In genomic region chr2:66242099-66242498, GRCh38 we compare ENCODE assay signal across 24 cellular contexts.
"Had no signal": no experiment of that assay in that cellular context is flagged by ENCODE, and none has a peak within 500 bp of the region (broad histone marks: within the 10 kb centered on the region; RNA-seq: fewer than 3 reads in every experiment).

No MANE protein-coding gene starts in this region.

- H3K4me1 Mint-ChIP-seq: IgD-negative memory B cell, T-cell had no signal

- H3K4me3 ChIP-seq: MG63, SJSA1 had no signal

- H3K27ac ChIP-seq: SJSA1 had no signal

- H3K27me3 Mint-ChIP-seq: T-cell had no signal

- ATAC-seq: T-cell had no signal

- H3K4me3 Mint-ChIP-seq: IgD-negative memory B cell, T-cell had no signal

- H3K36me3 ChIP-seq: MG63, SJSA1 had no signal

- DNase-seq: KBM-7, MG63, NCI-H1092, NCI-H1105 treated with DMSO at 0.1 percent for 48 hours, NCI-H1417 treated with DMSO at 0.1 percent for 48 hours, NCI-H146, NCI-H1694 treated with DMSO at 0.1 percent for 48 hours, NCI-H1930, NCI-H2081, NCI-H2171, NCI-H226, NCI-H446, NCI-H510A, NCI-H524 treated with DMSO at 0.1 percent for 48 hours, NCI-H69, NCI-H774, Right ventricle myocardium superior, RPMI8226, SIG-M5, SK-N-SH, SW 1271, T-cell had no signal

- H3K9ac ChIP-seq: SK-N-SH had no signal

- H3K4me1 ChIP-seq: SJSA1 had no signal

- H3K36me3 Mint-ChIP-seq: IgD-negative memory B cell, T-cell had no signal

- H3K9me3 ChIP-seq: MG63, SJSA1, SK-N-SH had no signal

- H3K27ac Mint-ChIP-seq: IgD-negative memory B cell, T-cell had no signal

- H3K4me2 ChIP-seq: SK-N-SH had no signal

- H3K27me3 ChIP-seq: MG63 had no signal
